In genomic region chr2:25473131-25473530, GRCh38 we compare ENCODE assay signal across 23 cellular contexts.
DNase-seq lines count a peak whose midpoint lies in the region; ATAC-seq and TF ChIP-seq lines count a peak whose summit lies in the region.
"Had no signal": no experiment of that assay in that cellular context is flagged by ENCODE, and none has a peak within 500 bp of the region (broad histone marks: within the 10 kb centered on the region; RNA-seq: fewer than 3 reads in every experiment).

No MANE protein-coding gene starts in this region.

- no peak overlapping the region for H3K27ac ChIP-seq in lower lobe of right lung
- H3K27ac ChIP-seq: 22Rv1, HL-60 had no signal

- H3K4me3 Mint-ChIP-seq in T-helper 1 cell treated with Interleukin-12 subunit alpha and Interleukin-12 subunit beta and Interleukin-4 antibody, amounts not matched to agents 30 μg/mL and 1 μg/mL, for 36 hours: no peak overlapping the region
- no peak overlapping the region for H3K4me3 Mint-ChIP-seq in stimulated activated effector memory CD8-positive, alpha-beta T cell treated with anti-CD3 and anti-CD28 coated beads, Interleukin-12 subunit alpha, Interleukin-12 subunit beta, amount 100 ng/mL, for 72 hours
- no peak overlapping the region for H3K4me3 Mint-ChIP-seq in activated T-cell treated with anti-CD3 and anti-CD28 coated beads, Interleukin-2, amount 50 U/mL, for 4 hours
- H3K4me3 Mint-ChIP-seq: B cell; CD4-positive, CD25-positive, alpha-beta regulatory T cell; H9 had no signal

- TF ChIP-seq CTCF in choroid plexus epithelial cell (conservative IDR thresholded peaks at IDR 0.05; ENCODE audit: low read depth, low read length) (no peak), lower lobe of right lung (IDR thresholded peaks at IDR 0.05) (no peak)

- no peaks in the 10 kb centered on the region for H3K27me3 Mint-ChIP-seq in T-helper 1 cell treated with Interleukin-12 subunit alpha and Interleukin-12 subunit beta and Interleukin-4 antibody, amounts not matched to agents 30 μg/mL and 1 μg/mL, for 36 hours (ENCODE audit: low read depth)
- no peaks in the 10 kb centered on the region for H3K27me3 Mint-ChIP-seq in activated T-cell treated with anti-CD3 and anti-CD28 coated beads, Interleukin-2, amount 50 U/mL, for 4 hours (ENCODE audit: low read depth)
- H3K27me3 Mint-ChIP-seq: B cell; CD4-positive, CD25-positive, alpha-beta regulatory T cell had no signal

- H3K4me1 Mint-ChIP-seq in T-helper 1 cell treated with Interleukin-12 subunit alpha and Interleukin-12 subunit beta and Interleukin-4 antibody, amounts not matched to agents 30 μg/mL and 1 μg/mL, for 36 hours (ENCODE audit: low read depth): peaks cover 2% of the 10 kb centered on the region
- no peaks in the 10 kb centered on the region for H3K4me1 Mint-ChIP-seq in stimulated activated effector memory CD8-positive, alpha-beta T cell treated with anti-CD3 and anti-CD28 coated beads, Interleukin-12 subunit alpha, Interleukin-12 subunit beta, amount 100 ng/mL, for 72 hours
- no peaks in the 10 kb centered on the region for H3K4me1 Mint-ChIP-seq in activated T-cell treated with anti-CD3 and anti-CD28 coated beads, Interleukin-2, amount 50 U/mL, for 4 hours (ENCODE audit: low read depth)
- H3K4me1 Mint-ChIP-seq: B cell, H9 had no signal

- H3K27ac Mint-ChIP-seq in T-helper 1 cell treated with Interleukin-12 subunit alpha and Interleukin-12 subunit beta and Interleukin-4 antibody, amounts not matched to agents 30 μg/mL and 1 μg/mL, for 36 hours: peak overlapping the region; percentile 23
- peak overlapping the region; percentile 5 for H3K27ac Mint-ChIP-seq in stimulated activated effector memory CD8-positive, alpha-beta T cell treated with anti-CD3 and anti-CD28 coated beads, Interleukin-12 subunit alpha, Interleukin-12 subunit beta, amount 100 ng/mL, for 72 hours
- H3K27ac Mint-ChIP-seq: B cell; CD4-positive, CD25-positive, alpha-beta regulatory T cell; H9 had no signal

- peak; percentile 57 to 87 for ATAC-seq in lower lobe of right lung
- no peak for ATAC-seq in stimulated activated effector memory CD8-positive, alpha-beta T cell treated with anti-CD3 and anti-CD28 coated beads, Interleukin-12 subunit alpha, Interleukin-12 subunit beta, amount 100 ng/mL, for 72 hours
- ATAC-seq in activated T-cell treated with anti-CD3 and anti-CD28 coated beads, Interleukin-2, amount 50 U/mL, for 4 hours: no peak
- no peak for ATAC-seq in GM19035 (IDR thresholded peaks at IDR 0.05; ENCODE audit: unreplicated experiment)
- ATAC-seq: Right ventricle myocardium inferior had no signal

- H3K9me3 ChIP-seq in lower lobe of right lung: peaks cover 5% of the 10 kb centered on the region

- no peaks in the 10 kb centered on the region for H3K4me1 ChIP-seq in lower lobe of right lung

- DNase-seq in T-helper 1 cell (no peak), choroid plexus epithelial cell (ENCODE audit: low read depth) (peak; percentile 15), lower lobe of right lung (no peak), NCI-H345 treated with DMSO at 0.1 percent for 48 hours (lab: John Stamatoyannopoulos, UW; ENCODE audit: unreplicated experiment) (no peak)
- no peak for DNase-seq in stimulated activated effector memory CD8-positive, alpha-beta T cell treated with anti-CD3 and anti-CD28 coated beads, Interleukin-12 subunit alpha, Interleukin-12 subunit beta, amount 100 ng/mL, for 72 hours (ENCODE audit: low spot score in 2 of 2)
- DNase-seq in activated T-cell treated with anti-CD3 and anti-CD28 coated beads, Interleukin-2, amount 50 U/mL, for 4 hours: no peak
- DNase-seq: CD4-positive, CD25-positive, alpha-beta regulatory T cell; COR-L47; GF-D8; H9; IMR-90; Karpas-422; NCI-H1436; NCI-H1930; NCI-H446 treated with DMSO at 0.1 percent for 48 hours; NCI-H748 treated with DMSO at 0.1 percent for 48 hours; NK-92 treated with Interleukin-12 subunit alpha and Interleukin-12 subunit beta, amount 100 ng/mL, for 24 hours had no signal

- no peaks in the 10 kb centered on the region for H3K27me3 ChIP-seq in lower lobe of right lung (ENCODE audit: low read depth)

- no peaks in the 10 kb centered on the region for H3K36me3 ChIP-seq in lower lobe of right lung

- peaks cover 7% of the 10 kb centered on the region for H3K9me3 Mint-ChIP-seq in T-helper 1 cell treated with Interleukin-12 subunit alpha and Interleukin-12 subunit beta and Interleukin-4 antibody, amounts not matched to agents 30 μg/mL and 1 μg/mL, for 36 hours
- H3K9me3 Mint-ChIP-seq in stimulated activated effector memory CD8-positive, alpha-beta T cell treated with anti-CD3 and anti-CD28 coated beads, Interleukin-12 subunit alpha, Interleukin-12 subunit beta, amount 100 ng/mL, for 72 hours: no peaks in the 10 kb centered on the region
- peaks cover 3% of the 10 kb centered on the region for H3K9me3 Mint-ChIP-seq in activated T-cell treated with anti-CD3 and anti-CD28 coated beads, Interleukin-2, amount 50 U/mL, for 4 hours

- intact Hi-C loops in lower lobe of right lung (cut with DNase I): no loop called here

- peaks cover 20% of the 10 kb centered on the region for H3K36me3 Mint-ChIP-seq in T-helper 1 cell treated with Interleukin-12 subunit alpha and Interleukin-12 subunit beta and Interleukin-4 antibody, amounts not matched to agents 30 μg/mL and 1 μg/mL, for 36 hours (ENCODE audit: low read depth)
- no peaks in the 10 kb centered on the region for H3K36me3 Mint-ChIP-seq in stimulated activated effector memory CD8-positive, alpha-beta T cell treated with anti-CD3 and anti-CD28 coated beads, Interleukin-12 subunit alpha, Interleukin-12 subunit beta, amount 100 ng/mL, for 72 hours
- peaks cover 32% of the 10 kb centered on the region for H3K36me3 Mint-ChIP-seq in activated T-cell treated with anti-CD3 and anti-CD28 coated beads, Interleukin-2, amount 50 U/mL, for 4 hours (ENCODE audit: insufficient read depth)

- H3K4me3 ChIP-seq in choroid plexus epithelial cell (ENCODE audit: low read depth, low read length) (no peak overlapping the region), lower lobe of right lung (no peak overlapping the region)

Comparison
In these comparisons a context has a peak if more than half of its experiments do, and no peak if none do; other contexts are left out.
1. ATAC-seq: peak in lower lobe of right lung (2 of 2); none in stimulated activated effector memory CD8-positive, alpha-beta T cell treated with anti-CD3 and anti-CD28 coated beads, Interleukin-12 subunit alpha, Interleukin-12 subunit beta, amount 100 ng/mL, for 72 hours (single experiment), activated T-cell treated with anti-CD3 and anti-CD28 coated beads, Interleukin-2, amount 50 U/mL, for 4 hours (0 of 2) and GM19035 (single experiment).